27 cellular contexts compared by ENCODE assay signal in genomic region chr2:110870545-110870944, GRCh38.
"Had no signal": no experiment of that assay in that cellular context is flagged by ENCODE, and none has a peak within 500 bp of the region (broad histone marks: within the 10 kb centered on the region; RNA-seq: fewer than 3 reads in every experiment).

No MANE protein-coding gene starts in this region.

- H3K4me3 Mint-ChIP-seq: activated CD4-positive, alpha-beta memory T cell treated with anti-CD3 and anti-CD28 coated beads for 36 hours; activated naive CD8-positive, alpha-beta T cell; activated T-cell treated with anti-CD3 and anti-CD28 coated beads, Interleukin-2, amount 50 U/mL, for 4 hours; activated T-helper 17 cell treated with anti-CD3 and anti-CD28 coated beads, Interleukin-2, amount 50 U/mL, for 72 hours; T-helper 17 cell; T-helper 2 cell treated with Interferon-gamma antibody and Interleukin-4, amounts not matched to agents 5 μg/mL and 100 μg/mL, for 36 hours had no signal

- H3K27ac Mint-ChIP-seq: activated CD4-positive, alpha-beta memory T cell treated with anti-CD3 and anti-CD28 coated beads for 36 hours; activated naive CD8-positive, alpha-beta T cell; activated T-helper 17 cell treated with anti-CD3 and anti-CD28 coated beads, Interleukin-2, amount 50 U/mL, for 72 hours; T-helper 17 cell; T-helper 2 cell treated with Interferon-gamma antibody and Interleukin-4, amounts not matched to agents 5 μg/mL and 100 μg/mL, for 36 hours had no signal

- H3K4me3 ChIP-seq: gastrocnemius medialis, heart left ventricle had no signal

- H3K36me3 Mint-ChIP-seq: activated CD4-positive, alpha-beta memory T cell treated with anti-CD3 and anti-CD28 coated beads for 36 hours; activated naive CD8-positive, alpha-beta T cell had no signal

- H3K27me3 ChIP-seq: gastrocnemius medialis had no signal

- DNase-seq: activated CD4-positive, alpha-beta memory T cell treated with anti-CD3 and anti-CD28 coated beads for 36 hours; activated CD4-positive, alpha-beta T cell treated with anti-CD3 and anti-CD28 coated beads for 1 hour; activated CD4-positive, alpha-beta T cell treated with anti-CD3 and anti-CD28 coated beads for 4 hours; activated CD4-positive, alpha-beta T cell treated with anti-CD3 and anti-CD28 coated beads, Interleukin-2, amount 50 U/mL, for 1 hour; activated CD8-positive, alpha-beta memory T cell treated with anti-CD3 and anti-CD28 coated beads for 24 hours; activated effector memory CD4-positive, alpha-beta T cell treated with Interleukin-2 at 50 U/mL for 16 hours; activated gamma-delta T cell treated with Interleukin-2 at 50 U/mL for 16 hours; activated naive CD4-positive, alpha-beta T cell treated with anti-CD3 and anti-CD28 coated beads, Interleukin-2, amount 50 U/mL, for 16 hours; activated naive CD4-positive, alpha-beta T cell treated with Interleukin-2 at 50 U/mL for 16 hours; activated T-cell treated with anti-CD3 and anti-CD28 coated beads, Interleukin-2, amount 50 U/mL, for 4 hours; amniotic stem cell; anterior cingulate cortex; caudate nucleus; cortex of kidney; dermis blood vessel endothelial cell; effector CD8-positive, alpha-beta T cell; foreskin fibroblast; gastrocnemius medialis; glutamatergic neuron; heart left ventricle; T-helper 1 cell; T-helper 17 cell; T1000 had no signal

- ATAC-seq: activated T-cell treated with anti-CD3 and anti-CD28 coated beads, Interleukin-2, amount 50 U/mL, for 4 hours; activated T-helper 17 cell treated with anti-CD3 and anti-CD28 coated beads, Interleukin-2, amount 50 U/mL, for 72 hours; gastrocnemius medialis; heart left ventricle; T-helper 17 cell had no signal

- H3K4me1 ChIP-seq: gastrocnemius medialis had no signal

- H3K9me3 ChIP-seq: gastrocnemius medialis, heart left ventricle had no signal

- H3K27ac ChIP-seq: epithelial cell of prostate, gastrocnemius medialis, heart left ventricle had no signal

- H3K36me3 ChIP-seq: gastrocnemius medialis, heart left ventricle had no signal

- H3K9me3 Mint-ChIP-seq: activated CD4-positive, alpha-beta memory T cell treated with anti-CD3 and anti-CD28 coated beads for 36 hours; activated T-cell treated with anti-CD3 and anti-CD28 coated beads, Interleukin-2, amount 50 U/mL, for 4 hours; activated T-helper 17 cell treated with anti-CD3 and anti-CD28 coated beads, Interleukin-2, amount 50 U/mL, for 72 hours; T-helper 2 cell treated with Interferon-gamma antibody and Interleukin-4, amounts not matched to agents 5 μg/mL and 100 μg/mL, for 36 hours had no signal
